21 cellular contexts compared by ENCODE assay signal in the genomic region with DNA sequence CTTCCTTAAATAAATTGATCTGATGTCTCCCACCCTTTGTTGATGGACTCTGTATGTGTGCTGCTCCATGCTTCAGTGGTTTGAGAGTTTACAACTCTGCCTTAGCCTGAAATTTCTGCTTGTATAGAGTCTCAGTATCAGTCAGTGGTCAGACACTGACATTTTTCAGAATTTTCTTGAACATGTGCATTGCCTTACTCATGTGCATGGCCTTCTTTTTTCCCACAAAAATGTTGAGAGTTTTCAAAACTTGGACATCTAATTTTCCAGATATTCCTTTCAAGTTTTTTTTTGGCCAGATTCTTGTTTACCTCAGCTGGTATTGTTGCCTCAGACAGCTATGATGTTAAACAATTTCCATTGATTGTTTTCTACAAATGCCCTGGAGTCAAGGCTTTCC.
"Had no signal": no experiment of that assay in that cellular context is flagged by ENCODE, and none has a peak within 500 bp of the region (broad histone marks: within the 10 kb centered on the region; RNA-seq: fewer than 3 reads in every experiment).

No MANE protein-coding gene starts in this region.

- H3K9ac ChIP-seq: parathyroid adenoma had no signal

- H3K4me3 ChIP-seq: esophagus muscularis mucosa, gastroesophageal sphincter, lung, prostate gland, skin epidermis, stomach had no signal

- DNase-seq: cortex of kidney; effector memory CD4-positive, alpha-beta T cell; immature natural killer cell; kidney; left colon; left ventricle myocardium superior; mesenchymal stem cell; midbrain; retina; stimulated activated CD4-positive, alpha-beta T cell treated with anti-CD3 and anti-CD28 coated beads, Interleukin-12 subunit alpha, Interleukin-12 subunit beta, amount 100 ng/mL, for 4 hours; stimulated activated naive CD4-positive, alpha-beta T cell; stomach had no signal

- H3K9me3 ChIP-seq: prostate gland had no signal

- H2AFZ ChIP-seq: parathyroid adenoma had no signal

- H3K27ac ChIP-seq: epithelial cell of prostate, esophagus muscularis mucosa, gastroesophageal sphincter, parathyroid adenoma, prostate gland, skin epidermis, stomach had no signal

- H3K4me1 ChIP-seq: esophagus muscularis mucosa, gastroesophageal sphincter, parathyroid adenoma, prostate gland, stomach had no signal

- H3K79me2 ChIP-seq: parathyroid adenoma had no signal

- H3K36me3 ChIP-seq: esophagus muscularis mucosa, gastroesophageal sphincter, prostate gland, stomach had no signal

- H3K27me3 ChIP-seq: esophagus muscularis mucosa, gastroesophageal sphincter, stomach had no signal

- FAIRE-seq: endometrium, urothelium cell line had no signal
